In genomic region chr17:37745801-37746426, GRCh38 we compare ENCODE assay signal across 1 cellular context.
TF ChIP-seq lines count a peak whose summit lies in the region.

No MANE protein-coding gene starts in this region.

TF ChIP-seq in SK-N-SH treated with all-trans-retinoic acid at 6 μM for 48 hours, 23 proteins besides CTCF, POLR2A, EP300 and RAD21 (continued from another document):
- TF ChIP-seq, protein P1, sequence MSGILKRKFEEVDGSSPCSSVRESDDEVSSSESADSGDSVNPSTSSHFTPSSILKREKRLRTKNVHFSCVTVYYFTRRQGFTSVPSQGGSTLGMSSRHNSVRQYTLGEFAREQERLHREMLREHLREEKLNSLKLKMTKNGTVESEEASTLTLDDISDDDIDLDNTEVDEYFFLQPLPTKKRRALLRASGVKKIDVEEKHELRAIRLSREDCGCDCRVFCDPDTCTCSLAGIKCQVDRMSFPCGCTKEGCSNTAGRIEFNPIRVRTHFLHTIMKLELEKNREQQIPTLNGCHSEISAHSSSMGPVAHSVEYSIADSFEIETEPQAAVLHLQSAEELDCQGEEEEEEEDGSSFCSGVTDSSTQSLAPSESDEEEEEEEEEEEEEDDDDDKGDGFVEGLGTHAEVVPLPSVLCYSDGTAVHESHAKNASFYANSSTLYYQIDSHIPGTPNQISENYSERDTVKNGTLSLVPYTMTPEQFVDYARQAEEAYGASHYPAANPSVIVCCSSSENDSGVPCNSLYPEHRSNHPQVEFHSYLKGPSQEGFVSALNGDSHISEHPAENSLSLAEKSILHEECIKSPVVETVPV (CRISPR knock-in tag; IDR thresholded peaks at IDR 0.05) = no peak
- TF ChIP-seq TOX (CRISPR knock-in tag; IDR thresholded peaks at IDR 0.05; ENCODE audit: borderline replicate concordance) (no peak), ESRRG (CRISPR knock-in tag; IDR thresholded peaks at IDR 0.05) (no peak), GLIS3 (CRISPR knock-in tag; IDR thresholded peaks at IDR 0.05) (no peak), TCF4 (CRISPR knock-in tag; IDR thresholded peaks at IDR 0.05; ENCODE audit: borderline replicate concordance) (no peak), PPARA (CRISPR knock-in tag; IDR thresholded peaks at IDR 0.05; ENCODE audit: borderline replicate concordance) (no peak), ISL1 (CRISPR knock-in tag; IDR thresholded peaks at IDR 0.05) (no peak), OSR1 (CRISPR knock-in tag; IDR thresholded peaks at IDR 0.05) (no peak), SNAI2 (CRISPR knock-in tag; IDR thresholded peaks at IDR 0.05) (no peak), ZNF70 (CRISPR knock-in tag; IDR thresholded peaks at IDR 0.05) (no peak), ZNF565 (CRISPR knock-in tag; conservative IDR thresholded peaks at IDR 0.05; ENCODE audit: low read depth) (no peak), RARB (CRISPR knock-in tag; IDR thresholded peaks at IDR 0.05) (no peak)
- TF ChIP-seq, protein P2, sequence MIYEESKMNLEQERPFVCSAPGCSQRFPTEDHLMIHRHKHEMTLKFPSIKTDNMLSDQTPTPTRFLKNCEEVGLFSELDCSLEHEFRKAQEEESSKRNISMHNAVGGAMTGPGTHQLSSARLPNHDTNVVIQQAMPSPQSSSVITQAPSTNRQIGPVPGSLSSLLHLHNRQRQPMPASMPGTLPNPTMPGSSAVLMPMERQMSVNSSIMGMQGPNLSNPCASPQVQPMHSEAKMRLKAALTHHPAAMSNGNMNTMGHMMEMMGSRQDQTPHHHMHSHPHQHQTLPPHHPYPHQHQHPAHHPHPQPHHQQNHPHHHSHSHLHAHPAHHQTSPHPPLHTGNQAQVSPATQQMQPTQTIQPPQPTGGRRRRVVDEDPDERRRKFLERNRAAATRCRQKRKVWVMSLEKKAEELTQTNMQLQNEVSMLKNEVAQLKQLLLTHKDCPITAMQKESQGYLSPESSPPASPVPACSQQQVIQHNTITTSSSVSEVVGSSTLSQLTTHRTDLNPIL (CRISPR knock-in tag; IDR thresholded peaks at IDR 0.05; ENCODE audit: low read depth) = no peak
